Comparison of ENCODE assay signal across 10 cellular contexts in the genomic region with DNA sequence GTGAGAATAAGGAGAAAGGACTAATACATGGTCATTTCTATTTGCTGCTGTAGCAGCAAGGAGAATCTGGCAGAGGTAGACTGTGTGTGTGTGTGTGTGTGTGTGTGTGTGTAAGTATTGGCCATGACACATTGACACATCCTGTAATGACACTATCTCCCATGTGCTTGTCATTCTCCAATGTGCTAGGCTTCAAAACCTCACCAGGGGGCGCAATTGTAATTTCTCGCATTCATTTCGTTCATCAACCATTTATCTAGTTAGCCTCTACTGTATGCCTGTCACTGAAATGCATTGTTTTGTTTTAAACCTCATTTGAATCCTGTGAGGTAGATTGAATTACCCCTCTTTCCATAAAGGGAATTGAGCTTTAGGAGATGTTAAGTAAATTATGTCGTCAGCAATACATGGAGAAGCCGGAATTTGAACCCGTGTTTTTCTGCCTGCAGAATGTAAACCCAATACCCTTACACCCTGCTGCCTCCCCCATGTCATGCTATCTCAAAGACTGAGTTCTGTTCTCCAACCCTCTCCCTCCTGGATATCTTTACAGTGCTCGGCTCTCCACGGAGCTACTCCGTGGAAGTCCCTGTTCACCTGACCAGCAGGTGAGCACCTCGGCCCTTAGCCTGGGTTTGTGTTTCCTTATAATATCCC.
A peak's percentile ranks its signal among the peaks of the same experiment; 100 is the strongest.
DNase-seq lines count a peak whose midpoint lies in the region; ATAC-seq and TF ChIP-seq lines count a peak whose summit lies in the region.
"Had no signal": no experiment of that assay in that cellular context is flagged by ENCODE, and none has a peak within 500 bp of the region (broad histone marks: within the 10 kb centered on the region; RNA-seq: fewer than 3 reads in every experiment).

No MANE protein-coding gene starts in this region.

- ATAC-seq in HG02981 (IDR thresholded peaks at IDR 0.05; ENCODE audit: unreplicated experiment) (peak; percentile 36), natural killer cell (peak; percentile 70 to 75 (median 75))

- intact Hi-C loops in natural killer cell (cut with micrococcal nuclease), result loop anchor here (5.0 to 10.0 kb wide), 2 partner anchors 547 to 1129 kb away; no protein-coding TSS in a partner anchor

- H3K36me3 Mint-ChIP-seq in natural killer cell, result no peaks in the 10 kb centered on the region
- H3K36me3 Mint-ChIP-seq: CD8-positive, alpha-beta memory T cell had no signal

- peaks cover 8 to 20% of the 10 kb centered on the region in 2 donors for H3K27me3 Mint-ChIP-seq in natural killer cell (ENCODE audit: low read depth in 2 of 2)

- no peaks in the 10 kb centered on the region for H3K9me3 Mint-ChIP-seq in natural killer cell
- H3K9me3 Mint-ChIP-seq: CD8-positive, alpha-beta memory T cell; dendritic cell treated with granulocyte-macrophage colony-stimulating factor and Interleukin-4, amounts not matched to agents 40 ng/mL and 50 ng/mL, for 4 days had no signal

- TF ChIP-seq CTCF in epithelial cell of esophagus (IDR thresholded peaks at IDR 0.05; ENCODE audit: insufficient read depth, low read depth, low read length, missing control alignments) (peak; percentile 75), natural killer cell (IDR thresholded peaks at IDR 0.05) (peak; percentile 57)

- H3K4me1 Mint-ChIP-seq in natural killer cell, result no peaks in the 10 kb centered on the region
- H3K4me1 Mint-ChIP-seq: CD8-positive, alpha-beta memory T cell had no signal

- H3K4me3 Mint-ChIP-seq in natural killer cell, result no peak overlapping the region
- H3K4me3 Mint-ChIP-seq: CD8-positive, alpha-beta memory T cell; dendritic cell treated with granulocyte-macrophage colony-stimulating factor and Interleukin-4, amounts not matched to agents 40 ng/mL and 50 ng/mL, for 4 days had no signal

- DNase-seq in NCI-H524 (lab: John Stamatoyannopoulos, UW), result peak; percentile 49 to 66
- DNase-seq in NCI-H524 treated with DMSO at 0.1 percent for 48 hours (lab: John Stamatoyannopoulos, UW), result no peak
- peak; percentile 18 for DNase-seq in NCI-H2227 treated with DMSO at 0.1 percent for 48 hours (lab: John Stamatoyannopoulos, UW)
- DNase-seq in activated CD4-positive, alpha-beta T cell treated with anti-CD3 and anti-CD28 coated beads for 4 hours, result peak; percentile 25 to 36
- peak; percentile 77 for DNase-seq in epithelial cell of esophagus (ENCODE audit: low read depth)
- no peak for DNase-seq in natural killer cell
- DNase-seq in T1000 (lab: John Stamatoyannopoulos, UW), result no peak

- H3K4me3 ChIP-seq in epithelial cell of esophagus (ENCODE audit: low read length), result no peak overlapping the region

- no peak overlapping the region for H3K27ac Mint-ChIP-seq in natural killer cell
- H3K27ac Mint-ChIP-seq: CD8-positive, alpha-beta memory T cell; dendritic cell treated with granulocyte-macrophage colony-stimulating factor and Interleukin-4, amounts not matched to agents 40 ng/mL and 50 ng/mL, for 4 days had no signal

Comparison
In these comparisons a context has a peak if more than half of its experiments do, and no peak if none do; other contexts are left out.
1. DNase-seq: peak in NCI-H524 (2 of 2), NCI-H2227 treated with DMSO at 0.1 percent for 48 hours (single experiment), activated CD4-positive, alpha-beta T cell treated with anti-CD3 and anti-CD28 coated beads for 4 hours (2 of 2) and epithelial cell of esophagus (single experiment); none in NCI-H524 treated with DMSO at 0.1 percent for 48 hours (single experiment), natural killer cell (single experiment) and T1000 (single experiment).